1 cellular context compared by ENCODE assay signal in genomic region chr12:112812598-112813406, GRCh38.
TF ChIP-seq lines count a peak whose summit lies in the region.

No MANE protein-coding gene starts in this region.

TF ChIP-seq in GM23338, 12 proteins besides CTCF, POLR2A, EP300 and RAD21:
- peak; percentile 62 for TF ChIP-seq REST (IDR thresholded peaks at IDR 0.05; ENCODE audit: unreplicated experiment)
- TF ChIP-seq CREB1 (CRISPR knock-in tag; IDR thresholded peaks at IDR 0.05; ENCODE audit: low read depth): no peak
